In genomic region chr12:91884216-91884615, GRCh38 we compare ENCODE assay signal across 15 cellular contexts.
"Had no signal": no experiment of that assay in that cellular context is flagged by ENCODE, and none has a peak within 500 bp of the region (broad histone marks: within the 10 kb centered on the region; RNA-seq: fewer than 3 reads in every experiment).

No MANE protein-coding gene starts in this region.

- H3K27me3 ChIP-seq: foreskin keratinocyte, left lung, ovary had no signal

- H3K36me3 ChIP-seq: left lung, ovary had no signal

- H3K36me3 Mint-ChIP-seq: immature natural killer cell, naive B cell had no signal

- H3K27me3 Mint-ChIP-seq: progenitor cell of endocrine pancreas had no signal

- H3K9me3 ChIP-seq: left lung, ovary had no signal

- H3K4me3 Mint-ChIP-seq: immature natural killer cell, naive B cell, nephron had no signal

- DNase-seq: cortex of kidney; erythroblast; foreskin keratinocyte; immature natural killer cell; left lung; naive B cell; ovary; right cardiac atrium; stimulated activated CD4-positive, alpha-beta T cell treated with anti-CD3 and anti-CD28 coated beads, Interleukin-2, amount 100 ng/mL, for 48 hours; stimulated activated naive CD4-positive, alpha-beta T cell treated with Interleukin-2 at 50 U/mL for 16 hours; trophoblast cell had no signal

- H3K4me3 ChIP-seq: left lung, lung, ovary, smooth muscle cell had no signal

- H3K4me1 ChIP-seq: left lung had no signal

- H3K4me1 Mint-ChIP-seq: nephron had no signal

- H3K9me3 Mint-ChIP-seq: immature natural killer cell, nephron had no signal

- ATAC-seq: foreskin keratinocyte, left lung, right cardiac atrium had no signal

- H3K27ac Mint-ChIP-seq: naive B cell, nephron, progenitor cell of endocrine pancreas had no signal

- H3K27ac ChIP-seq: left lung, ovary had no signal
